Comparison of ENCODE assay signal across 1 cellular context in genomic region chr16:85309656-85310587, GRCh38.
TF ChIP-seq lines count a peak whose summit lies in the region.

No MANE protein-coding gene starts in this region.

TF ChIP-seq in H1, 55 proteins besides CTCF, POLR2A, EP300 and RAD21 (continued from another document):
- TF ChIP-seq BRCA1 (IDR thresholded peaks at IDR 0.05; ENCODE audit: low read depth, low read length), result no peak
- TF ChIP-seq GABPA (IDR thresholded peaks at IDR 0.05; ENCODE audit: borderline replicate concordance, insufficient read depth, low read length), result no peak
- TF ChIP-seq SAP30 (IDR thresholded peaks at IDR 0.05; ENCODE audit: insufficient read depth, insufficient replicate concordance, low read length), result no peak
- no peak for TF ChIP-seq BCL11A (IDR thresholded peaks at IDR 0.05; ENCODE audit: low read depth in 2 of 2, low read length in 2 of 2)
- no peak for TF ChIP-seq MAFK (IDR thresholded peaks at IDR 0.05; ENCODE audit: low read depth, low read length)
